1 cellular context compared by ENCODE assay signal in the genomic region with DNA sequence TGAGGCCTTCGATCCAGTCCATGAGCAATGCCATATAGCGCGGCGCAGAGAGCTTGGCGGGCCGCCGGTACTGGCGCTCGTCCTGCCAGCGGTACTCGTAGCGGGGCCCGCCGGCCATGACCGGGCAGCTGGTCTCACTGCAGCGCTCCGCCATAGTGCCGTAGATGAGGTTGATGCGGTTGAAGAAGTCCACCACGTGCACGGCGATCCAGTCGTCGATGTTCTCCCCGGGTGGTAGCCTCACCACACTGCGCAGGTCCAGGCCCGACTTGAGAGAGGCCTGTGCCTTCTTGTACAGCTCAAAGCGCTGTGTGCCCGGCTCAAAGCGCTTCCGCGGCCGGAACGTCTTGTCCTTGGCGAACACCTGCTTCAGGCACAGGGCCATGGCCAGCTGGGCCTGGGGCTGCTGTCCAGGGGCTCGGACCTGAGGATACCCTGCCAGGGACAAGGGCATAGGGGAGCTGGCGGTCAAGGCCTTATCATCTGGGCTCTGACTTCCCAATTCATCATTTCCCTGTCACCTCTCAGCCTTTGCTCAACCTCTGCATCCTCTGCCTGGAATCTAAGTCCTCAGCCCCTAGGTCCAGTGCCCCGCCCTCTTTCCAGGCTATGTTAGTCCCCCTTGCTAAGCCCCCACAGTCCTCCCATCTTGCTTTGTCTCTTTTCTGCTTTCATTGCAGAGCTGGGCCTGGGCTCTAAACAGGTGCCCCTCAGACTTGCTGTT.
A peak's percentile ranks its signal among the peaks of the same experiment; 100 is the strongest.
TF ChIP-seq lines count a peak whose summit lies in the region.

No MANE protein-coding gene starts in this region.

TF ChIP-seq in HepG2, 621 proteins besides CTCF, POLR2A, EP300 and RAD21:
- TF ChIP-seq AGO2 (optimal IDR thresholded peaks at IDR 0.05; ENCODE audit: low read depth, low read length), result peak; percentile 38
- no peak for TF ChIP-seq GTF3A (CRISPR knock-in tag; conservative IDR thresholded peaks at IDR 0.05)
